In genomic region chr11:30322826-30323710, GRCh38 we compare ENCODE assay signal across 8 cellular contexts. TPM values are rescaled to one million over a fixed set of nuclear protein-coding genes. Genes with fewer than 3 reads are reported as not detected.
DNase-seq lines count a peak whose midpoint lies in the region; ATAC-seq and TF ChIP-seq lines count a peak whose summit lies in the region.

Gene ARL14EP, plus strand, starts transcription at chr11:30323104. Its CDS starts 7,845 bp downstream, at chr11:30330949.

- H3K79me2 ChIP-seq in osteoblast (ENCODE audit: insufficient read depth, low read length), result peaks cover 48% of the 10 kb centered on the region

- no peaks in the 10 kb centered on the region for H3K27me3 ChIP-seq in osteoblast (ENCODE audit: insufficient read depth, low read length)
- H3K27me3 ChIP-seq in thoracic aorta (replicated peaks; ENCODE audit: insufficient read depth), result no peaks in the 10 kb centered on the region

- H3K9me3 ChIP-seq in osteoblast (ENCODE audit: low read depth, low read length) (no peaks in the 10 kb centered on the region), thoracic aorta (no peaks in the 10 kb centered on the region)

- peak within 1 kb of the TSS; percentile 83 for H3K4me2 ChIP-seq in osteoblast (ENCODE audit: insufficient read depth, low read length)

- H3K27ac Mint-ChIP-seq in activated naive CD8-positive, alpha-beta T cell, result peak within 1 kb of the TSS; percentile 100

- H3K4me1 ChIP-seq in osteoblast (ENCODE audit: insufficient read depth, low read length) (peaks cover 32% of the 10 kb centered on the region), thoracic aorta (ENCODE audit: control insufficient read depth in 1 of 2, low read depth in 2 of 2) (peaks cover 3 to 41% of the 10 kb centered on the region in 2 donors)

- DNase-seq in NCI-H1092 treated with DMSO at 0.1 percent for 48 hours (lab: John Stamatoyannopoulos, UW) (peak; percentile 97), SKM-1 treated with dmso at 0.1 percent for 144 hours (lab: John Stamatoyannopoulos, UW; ENCODE audit: unreplicated experiment) (peak; percentile 94), glomerular visceral epithelial cell (ENCODE audit: extremely low spot score) (peak; percentile 95), osteoblast (ENCODE audit: insufficient read length, low spot score, missing footprints) (peak; percentile 79), thoracic aorta (ENCODE audit: low spot score) (peak; percentile 69)

- TF ChIP-seq CTCF in osteoblast (IDR thresholded peaks at IDR 0.05; ENCODE audit: extremely low read depth, low read depth, low read length), result no peak
- no peak for TF ChIP-seq CTCF in thoracic aorta (IDR thresholded peaks at IDR 0.05)

- H2AFZ ChIP-seq in osteoblast (ENCODE audit: low read length), result peak within 1 kb of the TSS; percentile 91

- peak within 1 kb of the TSS; percentile 100 for H3K4me3 Mint-ChIP-seq in activated naive CD8-positive, alpha-beta T cell

- peak within 1 kb of the TSS; percentile 99 for H3K4me3 ChIP-seq in GM08714 (ENCODE audit: low read length)
- H3K4me3 ChIP-seq in osteoblast (ENCODE audit: insufficient read depth, low read length), result peak within 1 kb of the TSS; percentile 84
- H3K4me3 ChIP-seq in thoracic aorta, result peak within 1 kb of the TSS; percentile 71

- no peaks in the 10 kb centered on the region for H3K9me3 Mint-ChIP-seq in activated naive CD8-positive, alpha-beta T cell (ENCODE audit: low read depth)

- peaks cover 2% of the 10 kb centered on the region for H3K36me3 Mint-ChIP-seq in activated naive CD8-positive, alpha-beta T cell

- H3K27me3 Mint-ChIP-seq in activated naive CD8-positive, alpha-beta T cell, result no peaks in the 10 kb centered on the region

- H4K20me1 ChIP-seq in osteoblast (ENCODE audit: insufficient read depth, low read length), result no peaks in the 10 kb centered on the region

- peaks cover 49% of the 10 kb centered on the region for H3K4me1 Mint-ChIP-seq in activated naive CD8-positive, alpha-beta T cell (ENCODE audit: low read depth)

- H3K27ac ChIP-seq in osteoblast (ENCODE audit: low read depth, low read length), result peak within 1 kb of the TSS; percentile 92
- H3K27ac ChIP-seq in thoracic aorta, result peak within 1 kb of the TSS; percentile 49 to 57

- peak; percentile 98 for ATAC-seq in HG02610 (IDR thresholded peaks at IDR 0.05; ENCODE audit: unreplicated experiment)
- ATAC-seq in thoracic aorta (ENCODE audit: insufficient number of reproducible peaks, low FRiP score, low read depth), result peak; percentile 90

- H3K36me3 ChIP-seq in osteoblast (ENCODE audit: insufficient read depth, low read length) (no peaks in the 10 kb centered on the region), thoracic aorta (no peaks in the 10 kb centered on the region)

RNA-seq across cellular contexts. Expression of gene ARL14EP, which starts in this region (rescaled TPM):
- total RNA-seq in osteoblast (29.7 and 48.0 TPM in 2 replicates), thoracic aorta (10 to 100 TPM; 16.7 to 24.6 TPM)

Comparison
In these comparisons a context has a peak if more than half of its experiments do, and no peak if none do; other contexts are left out.
1. Peak in every context shown above with its lines: DNase-seq, ATAC-seq, H3K4me3 ChIP-seq and H3K27ac ChIP-seq.